ENCODE assay signal across 8 cellular contexts in genomic region chr10:58291538-58292174, GRCh38. TPM values are rescaled to one million over a fixed set of nuclear protein-coding genes. Genes with fewer than 3 reads are reported as not detected.
DNase-seq lines count a peak whose midpoint lies in the region; ATAC-seq and TF ChIP-seq lines count a peak whose summit lies in the region.

No MANE protein-coding gene starts in this region.

- TF ChIP-seq CTCF in SK-N-SH (IDR thresholded peaks at IDR 0.05) (peak; percentile 87), colonic mucosa (IDR thresholded peaks at IDR 0.05) (peak; percentile 65), right lobe of liver (IDR thresholded peaks at IDR 0.05) (peak; percentile 70 to 77 (median 72)), uterus (IDR thresholded peaks at IDR 0.05) (peak; percentile 46 to 69 (median 62))

- no peak overlapping the region; a peak in 1 of 4 replicates for H3K4me3 ChIP-seq in SK-N-SH (ENCODE audit: low read depth in 2 of 2, low read length in 1 of 2)
- no peak overlapping the region for H3K4me3 ChIP-seq in colonic mucosa
- no peak overlapping the region for H3K4me3 ChIP-seq in right lobe of liver
- H3K4me3 ChIP-seq in uterus: no peak overlapping the region

- CTCF ChIA-PET in SK-N-SH (lab: Yijun Ruan, JAX): interaction anchor here (0.6 to 9.3 kb wide), 32 partner anchors 8 to 1161 kb away, joined by 3 to 200 read pairs (median 4); partner anchors contain the start of genes CISD1 and UBE2D1

- H3K36me3 ChIP-seq in SK-N-SH (replicated peaks in 1 of 2; ENCODE audit: control insufficient read depth in 1 of 2, insufficient read depth in 2 of 2, low read length in 1 of 2) (peaks cover 11 to 21% of the 10 kb centered on the region in 2 experiments), colonic mucosa (no peaks in the 10 kb centered on the region), right lobe of liver (no peaks in the 10 kb centered on the region), uterus (no peaks in the 10 kb centered on the region)

- peak overlapping the region in 1 of 2 experiments; percentile 47; a peak in 2 of 4 replicates for H3K27ac ChIP-seq in SK-N-SH (ENCODE audit: low read depth in 2 of 2, low read length in 1 of 2)
- no peak overlapping the region for H3K27ac ChIP-seq in colonic mucosa
- no peak overlapping the region for H3K27ac ChIP-seq in right lobe of liver
- no peak overlapping the region for H3K27ac ChIP-seq in uterus

- H3K9me2 ChIP-seq in SK-N-SH: no peaks in the 10 kb centered on the region

- H3K27me3 ChIP-seq in SK-N-SH (ENCODE audit: insufficient read depth) (no peaks in the 10 kb centered on the region), colonic mucosa (no peaks in the 10 kb centered on the region), right lobe of liver (no peaks in the 10 kb centered on the region), uterus (no peaks in the 10 kb centered on the region)

- peak; percentile 18 for DNase-seq in stimulated activated CD4-positive, alpha-beta T cell treated with anti-CD3 and anti-CD28 coated beads, Interleukin-4, amount 100 ng/mL, for 1 hour
- no peak for DNase-seq in stimulated activated CD4-positive, alpha-beta T cell treated with anti-CD3 and anti-CD28 coated beads, Interleukin-2, amount 100 ng/mL, for 48 hours
- DNase-seq in SK-N-SH (peak; percentile 56), colonic mucosa (no peak), right lobe of liver (no peak), uterus (no peak)

- H3K79me2 ChIP-seq in SK-N-SH (ENCODE audit: insufficient read depth): no peaks in the 10 kb centered on the region; the same call in 1 of the 2 replicates

- intact Hi-C loops in colonic mucosa (cut with DNase I): loop anchor here (2.0 kb wide), 1 partner anchor 113 kb away; no protein-coding TSS in a partner anchor
- intact Hi-C loops in right lobe of liver (cut with DNase I): loop anchor here (5.0 to 10.0 kb wide), 2 partner anchors 114 to 117 kb away; no protein-coding TSS in a partner anchor
- intact Hi-C loops in uterus (cut with DNase I; ENCODE audit: low total_unique reads): no loop called here

- no peaks in the 10 kb centered on the region for H4K20me1 ChIP-seq in SK-N-SH (ENCODE audit: insufficient read depth)

- peak; percentile 91 for ATAC-seq in GM21786 (IDR thresholded peaks at IDR 0.05; ENCODE audit: unreplicated experiment)
- peak; percentile 84 to 95 (median 88) for ATAC-seq in right lobe of liver

- TF ChIP-seq POLR2A in right lobe of liver (IDR thresholded peaks at IDR 0.05) (no peak), uterus (IDR thresholded peaks at IDR 0.05) (no peak)

- POLR2A ChIA-PET in SK-N-SH (lab: Yijun Ruan, JAX): no interaction called here

- TF ChIP-seq RAD21 in Ishikawa (IDR thresholded peaks at IDR 0.05; ENCODE audit: low read depth): peak; percentile 84
- peak; percentile 95 for TF ChIP-seq RAD21 in SK-N-SH (IDR thresholded peaks at IDR 0.05; ENCODE audit: low read length)

- no peak for TF ChIP-seq EP300 in Ishikawa (IDR thresholded peaks at IDR 0.05; ENCODE audit: borderline replicate concordance)
- no peak for TF ChIP-seq EP300 in SK-N-SH (IDR thresholded peaks at IDR 0.05; ENCODE audit: borderline replicate concordance in 1 of 2, low read depth in 1 of 2, low read length in 1 of 2)

- H3K4me1 ChIP-seq in SK-N-SH (ENCODE audit: control insufficient read depth in 1 of 2, insufficient read depth in 2 of 2, low read depth in 1 of 2, low read length in 1 of 2): peaks cover 0 to 6% of the 10 kb centered on the region in 2 experiments; a peak in 1 of 4 replicates
- no peaks in the 10 kb centered on the region for H3K4me1 ChIP-seq in colonic mucosa
- no peaks in the 10 kb centered on the region for H3K4me1 ChIP-seq in right lobe of liver
- H3K4me1 ChIP-seq in uterus: no peaks in the 10 kb centered on the region

- WGBS in SK-N-SH (ENCODE audit: low lambda C conversion rate): 27% methylated on average over 5 of the region's 5 CpGs
- WGBS in right lobe of liver (ENCODE audit: insufficient coverage, low coverage, low lambda C conversion rate, missing lambda C conversion rate): 68% methylated on average over 5 of the region's 5 CpGs

- H3K4me2 ChIP-seq in SK-N-SH: no peak overlapping the region

- H2AFZ ChIP-seq in SK-N-SH (ENCODE audit: low read depth): no peak overlapping the region

- H3K9ac ChIP-seq in SK-N-SH (no peak overlapping the region), colonic mucosa (ENCODE audit: low read depth in 2 of 2, low read length in 2 of 2) (no peak overlapping the region)

- H3K9me3 ChIP-seq in SK-N-SH: no peaks in the 10 kb centered on the region
- no peaks in the 10 kb centered on the region for H3K9me3 ChIP-seq in colonic mucosa
- no peaks in the 10 kb centered on the region for H3K9me3 ChIP-seq in right lobe of liver
- no peaks in the 10 kb centered on the region for H3K9me3 ChIP-seq in uterus

- peaks cover 3% of the 10 kb centered on the region for H3F3A ChIP-seq in SK-N-SH (replicated peaks; ENCODE audit: insufficient read depth)

TF ChIP-seq in Ishikawa, 13 proteins besides CTCF, POLR2A, EP300 and RAD21 (continues in another document):
- no peak for TF ChIP-seq TEAD4 (IDR thresholded peaks at IDR 0.05)
- TF ChIP-seq YY1 (IDR thresholded peaks at IDR 0.05; ENCODE audit: low read depth): no peak
- TF ChIP-seq EGR1 (IDR thresholded peaks at IDR 0.05): no peak
- TF ChIP-seq, protein P1, sequence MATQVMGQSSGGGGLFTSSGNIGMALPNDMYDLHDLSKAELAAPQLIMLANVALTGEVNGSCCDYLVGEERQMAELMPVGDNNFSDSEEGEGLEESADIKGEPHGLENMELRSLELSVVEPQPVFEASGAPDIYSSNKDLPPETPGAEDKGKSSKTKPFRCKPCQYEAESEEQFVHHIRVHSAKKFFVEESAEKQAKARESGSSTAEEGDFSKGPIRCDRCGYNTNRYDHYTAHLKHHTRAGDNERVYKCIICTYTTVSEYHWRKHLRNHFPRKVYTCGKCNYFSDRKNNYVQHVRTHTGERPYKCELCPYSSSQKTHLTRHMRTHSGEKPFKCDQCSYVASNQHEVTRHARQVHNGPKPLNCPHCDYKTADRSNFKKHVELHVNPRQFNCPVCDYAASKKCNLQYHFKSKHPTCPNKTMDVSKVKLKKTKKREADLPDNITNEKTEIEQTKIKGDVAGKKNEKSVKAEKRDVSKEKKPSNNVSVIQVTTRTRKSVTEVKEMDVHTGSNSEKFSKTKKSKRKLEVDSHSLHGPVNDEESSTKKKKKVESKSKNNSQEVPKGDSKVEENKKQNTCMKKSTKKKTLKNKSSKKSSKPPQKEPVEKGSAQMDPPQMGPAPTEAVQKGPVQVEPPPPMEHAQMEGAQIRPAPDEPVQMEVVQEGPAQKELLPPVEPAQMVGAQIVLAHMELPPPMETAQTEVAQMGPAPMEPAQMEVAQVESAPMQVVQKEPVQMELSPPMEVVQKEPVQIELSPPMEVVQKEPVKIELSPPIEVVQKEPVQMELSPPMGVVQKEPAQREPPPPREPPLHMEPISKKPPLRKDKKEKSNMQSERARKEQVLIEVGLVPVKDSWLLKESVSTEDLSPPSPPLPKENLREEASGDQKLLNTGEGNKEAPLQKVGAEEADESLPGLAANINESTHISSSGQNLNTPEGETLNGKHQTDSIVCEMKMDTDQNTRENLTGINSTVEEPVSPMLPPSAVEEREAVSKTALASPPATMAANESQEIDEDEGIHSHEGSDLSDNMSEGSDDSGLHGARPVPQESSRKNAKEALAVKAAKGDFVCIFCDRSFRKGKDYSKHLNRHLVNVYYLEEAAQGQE (IDR thresholded peaks at IDR 0.05; ENCODE audit: low read depth): no peak

TF ChIP-seq in SK-N-SH, 30 proteins besides CTCF, POLR2A, EP300 and RAD21:
- TF ChIP-seq, protein P2, sequence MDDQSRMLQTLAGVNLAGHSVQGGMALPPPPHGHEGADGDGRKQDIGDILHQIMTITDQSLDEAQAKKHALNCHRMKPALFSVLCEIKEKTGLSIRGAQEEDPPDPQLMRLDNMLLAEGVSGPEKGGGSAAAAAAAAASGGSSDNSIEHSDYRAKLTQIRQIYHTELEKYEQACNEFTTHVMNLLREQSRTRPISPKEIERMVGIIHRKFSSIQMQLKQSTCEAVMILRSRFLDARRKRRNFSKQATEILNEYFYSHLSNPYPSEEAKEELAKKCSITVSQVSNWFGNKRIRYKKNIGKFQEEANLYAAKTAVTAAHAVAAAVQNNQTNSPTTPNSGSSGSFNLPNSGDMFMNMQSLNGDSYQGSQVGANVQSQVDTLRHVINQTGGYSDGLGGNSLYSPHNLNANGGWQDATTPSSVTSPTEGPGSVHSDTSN (IDR thresholded peaks at IDR 0.05): peak; percentile 26; the same call in 1 of the 2 replicates
- TF ChIP-seq, protein P3, sequence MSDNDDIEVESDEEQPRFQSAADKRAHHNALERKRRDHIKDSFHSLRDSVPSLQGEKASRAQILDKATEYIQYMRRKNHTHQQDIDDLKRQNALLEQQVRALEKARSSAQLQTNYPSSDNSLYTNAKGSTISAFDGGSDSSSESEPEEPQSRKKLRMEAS (IDR thresholded peaks at IDR 0.05; ENCODE audit: low read depth): no peak
- TF ChIP-seq, protein P4, sequence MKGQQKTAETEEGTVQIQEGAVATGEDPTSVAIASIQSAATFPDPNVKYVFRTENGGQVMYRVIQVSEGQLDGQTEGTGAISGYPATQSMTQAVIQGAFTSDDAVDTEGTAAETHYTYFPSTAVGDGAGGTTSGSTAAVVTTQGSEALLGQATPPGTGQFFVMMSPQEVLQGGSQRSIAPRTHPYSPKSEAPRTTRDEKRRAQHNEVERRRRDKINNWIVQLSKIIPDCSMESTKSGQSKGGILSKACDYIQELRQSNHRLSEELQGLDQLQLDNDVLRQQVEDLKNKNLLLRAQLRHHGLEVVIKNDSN (IDR thresholded peaks at IDR 0.05; ENCODE audit: borderline replicate concordance, low read depth): no peak
- peak; percentile 96 for TF ChIP-seq SMC3 (IDR thresholded peaks at IDR 0.05; ENCODE audit: low read depth, low read length)

RNA-seq across cellular contexts. Expression of gene CISD1, which starts 22.7 kb away (rescaled TPM):
- polyA plus RNA-seq in SK-N-SH (2012; rRNA removed): 34.1 and 40.8 TPM in 2 replicates
- 48.7 and 73.6 TPM in 2 replicates for polyA plus RNA-seq in SK-N-SH (2012; cell fraction: cytosol; rRNA removed)
- 16.4 and 24.1 TPM in 2 replicates for polyA plus RNA-seq in SK-N-SH (2012; cell fraction: nucleus; rRNA removed)
- total RNA-seq in colonic mucosa (10 to 100 TPM; 52.5 to 57.9 TPM), right lobe of liver (10 to 100 TPM; 25.2 to 40.9 (median 26.4) TPM), uterus (10 to 100 TPM in 3 of 4 donors, 1 to 10 TPM in 1; 9.7 to 17.4 (median 11.3) TPM)

RNA-seq across cellular contexts. Expression of gene IPMK, which starts 24.0 kb away (rescaled TPM):
- polyA plus RNA-seq in SK-N-SH (2012; rRNA removed): 0.71 and 0.88 TPM in 2 replicates
- polyA plus RNA-seq in SK-N-SH (2012; cell fraction: cytosol; rRNA removed): 1.4 and 1.8 TPM in 2 replicates
- polyA plus RNA-seq in SK-N-SH (2012; cell fraction: nucleus; rRNA removed): 0.52 and 1.0 TPM in 2 replicates
- total RNA-seq in colonic mucosa (10 to 100 TPM; 10.4 to 34.6 TPM), right lobe of liver (1 to 10 TPM; 2.8 to 8.1 (median 4.7) TPM), uterus (10 to 100 TPM in 1 of 4 donors, 1 to 10 TPM in 2, under 1 TPM in 1; 0.26 to 10.8 (median 3.8) TPM)

RNA-seq across cellular contexts. Expression of gene UBE2D1, which starts 43.1 kb away (rescaled TPM):
- 8.7 and 11.1 TPM in 2 replicates for polyA plus RNA-seq in SK-N-SH (2012; rRNA removed)
- polyA plus RNA-seq in SK-N-SH (2012; cell fraction: cytosol; rRNA removed): 13.8 and 18.7 TPM in 2 replicates
- polyA plus RNA-seq in SK-N-SH (2012; cell fraction: nucleus; rRNA removed): 3.0 and 7.8 TPM in 2 replicates
- total RNA-seq in colonic mucosa (10 to 100 TPM; 14.6 to 18.4 TPM), right lobe of liver (10 to 100 TPM in 1 of 6 experiments, 1 to 10 TPM in 5; 3.1 to 11.9 (median 6.6) TPM), uterus (10 to 100 TPM in 3 of 4 donors, 1 to 10 TPM in 1; 9.4 to 67.6 (median 20.6) TPM)

Comparison
In these comparisons a context has a peak if more than half of its experiments do, and no peak if none do; other contexts are left out.
1. DNase-seq: peak in stimulated activated CD4-positive, alpha-beta T cell treated with anti-CD3 and anti-CD28 coated beads, Interleukin-4, amount 100 ng/mL, for 1 hour (single experiment) and SK-N-SH (single experiment); none in stimulated activated CD4-positive, alpha-beta T cell treated with anti-CD3 and anti-CD28 coated beads, Interleukin-2, amount 100 ng/mL, for 48 hours (0 of 2), colonic mucosa (single experiment), right lobe of liver (0 of 3) and uterus (0 of 2).
2. Peak in every context shown above with its lines, with median percentiles within 50 percentile points of each other: CTCF ChIP-seq.